17 cellular contexts compared by ENCODE assay signal in the genomic region with DNA sequence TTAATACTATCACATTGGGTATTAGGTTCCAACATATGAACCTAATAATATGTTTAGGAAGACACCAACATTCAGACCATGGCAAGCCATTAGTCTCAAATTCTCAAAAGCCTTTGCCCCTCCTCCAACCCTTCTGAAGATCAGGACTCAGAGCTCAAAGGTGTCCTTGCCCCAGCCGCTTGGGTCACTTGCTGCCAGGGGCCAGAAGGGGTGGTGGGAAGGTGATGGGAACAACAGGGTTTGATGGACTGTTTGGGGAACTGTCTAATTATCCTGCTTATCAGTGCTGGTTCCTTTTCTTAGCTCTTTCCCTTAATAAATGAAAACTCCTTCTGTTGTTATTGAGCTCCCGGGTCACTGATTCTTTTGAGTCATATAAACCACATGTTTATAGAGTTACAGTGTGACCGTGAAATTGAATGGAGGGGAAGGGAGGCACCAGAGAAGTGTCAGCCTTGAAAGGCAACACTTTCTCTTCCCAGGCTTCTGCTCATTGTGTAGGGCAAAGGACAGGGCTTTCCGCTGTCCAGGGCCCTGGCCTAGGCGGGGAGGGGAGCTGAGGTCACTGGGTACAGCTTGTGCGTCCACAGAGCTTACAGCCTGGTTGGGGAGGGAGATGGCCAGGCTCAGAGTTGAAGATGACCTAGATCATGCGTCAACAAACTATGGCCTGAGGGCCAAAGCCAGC.
DNase-seq lines count a peak whose midpoint lies in the region; ATAC-seq, FAIRE-seq and TF ChIP-seq lines count a peak whose summit lies in the region.
"Had no signal": no experiment of that assay in that cellular context is flagged by ENCODE, and none has a peak within 500 bp of the region (broad histone marks: within the 10 kb centered on the region; RNA-seq: fewer than 3 reads in every experiment).

No MANE protein-coding gene starts in this region.

- no peaks in the 10 kb centered on the region for H4K20me1 ChIP-seq in astrocyte (ENCODE audit: insufficient read depth, low read length)
- H4K20me1 ChIP-seq: BLaER1 treated with 17β-estradiol and CSF1 and Interleukin-3, amounts not matched to agents 10 nM and 100 nM had no signal

- TF ChIP-seq CTCF in astrocyte (IDR thresholded peaks at IDR 0.05; ENCODE audit: insufficient read depth, low read depth, low read length), result no peak
- TF ChIP-seq CTCF in parathyroid adenoma (IDR thresholded peaks at IDR 0.05), result no peak

- H3K27ac Mint-ChIP-seq in astrocyte (ENCODE audit: unreplicated experiment) (no peak overlapping the region), T-helper 17 cell (no peak overlapping the region)
- H3K27ac Mint-ChIP-seq: activated T-helper 2 cell treated with anti-CD3 and anti-CD28 coated beads, Interferon-gamma antibody, Interleukin-2, Interleukin-4, amounts not matched to agents 10 μg/mL and 5 μg/mL and 100 μg/mL, durations not matched to agents 14 hours and 24 hours and 36 hours had no signal

- H3K27me3 Mint-ChIP-seq in astrocyte (ENCODE audit: low read depth, unreplicated experiment) (peaks cover 18% of the 10 kb centered on the region), T-helper 17 cell (peaks cover 58% of the 10 kb centered on the region)

- no peak overlapping the region for H3K4me3 Mint-ChIP-seq in astrocyte (ENCODE audit: unreplicated experiment)
- no peak overlapping the region for H3K4me3 Mint-ChIP-seq in T-helper 17 cell

- FAIRE-seq in astrocyte (lab: Jason Lieb, UNC), result no peak
- FAIRE-seq: bronchial epithelial cell, GM18507 had no signal

- ATAC-seq in left cardiac atrium (peak; percentile 29 to 54), T-helper 17 cell (no peak)
- ATAC-seq: HCT116 had no signal

- H3K9me3 ChIP-seq in astrocyte (ENCODE audit: insufficient read depth, low read depth, low read length) (no peaks in the 10 kb centered on the region), parathyroid adenoma (ENCODE audit: control insufficient read depth, low read length) (no peaks in the 10 kb centered on the region), T-helper 17 cell (ENCODE audit: control insufficient read depth, low read length, poor library complexity, severe bottlenecking) (no peaks in the 10 kb centered on the region)
- H3K9me3 ChIP-seq: stomach had no signal

- H3K4me1 Mint-ChIP-seq in astrocyte (ENCODE audit: low read depth, unreplicated experiment), result no peaks in the 10 kb centered on the region
- no peaks in the 10 kb centered on the region for H3K4me1 Mint-ChIP-seq in T-helper 17 cell

- DNase-seq in GM03348 (ENCODE audit: low spot score), result peak; percentile 31
- DNase-seq in astrocyte (ENCODE audit: low read depth), result peak; percentile 72
- no peak for DNase-seq in left cardiac atrium
- no peak for DNase-seq in T-helper 17 cell
- DNase-seq in midbrain (lab: John Stamatoyannopoulos, UW), result no peak
- DNase-seq in NCI-H510A (lab: John Stamatoyannopoulos, UW), result no peak
- no peak for DNase-seq in NOMO-1 treated with dmso at 0.1 percent for 144 hours (lab: John Stamatoyannopoulos, UW; ENCODE audit: unreplicated experiment)
- DNase-seq: activated CD4-positive, alpha-beta T cell treated with anti-CD3 and anti-CD28 coated beads, Interleukin-2, amount 50 U/mL, for 4 hours; GF-D8; MV-4-11; stomach had no signal

- H3K9me3 Mint-ChIP-seq in astrocyte (ENCODE audit: unreplicated experiment), result no peaks in the 10 kb centered on the region
- H3K9me3 Mint-ChIP-seq: activated T-helper 2 cell treated with anti-CD3 and anti-CD28 coated beads, Interferon-gamma antibody, Interleukin-2, Interleukin-4, amounts not matched to agents 10 μg/mL and 5 μg/mL and 100 μg/mL, durations not matched to agents 14 hours and 24 hours and 36 hours had no signal

- H3K36me3 ChIP-seq in astrocyte (ENCODE audit: insufficient read depth, low read length), result no peaks in the 10 kb centered on the region
- H3K36me3 ChIP-seq in parathyroid adenoma (ENCODE audit: control insufficient read depth, insufficient read depth, low read length), result no peaks in the 10 kb centered on the region
- H3K36me3 ChIP-seq: BLaER1 treated with 17β-estradiol and CSF1 and Interleukin-3, amounts not matched to agents 10 nM and 100 nM; stomach had no signal

- peaks cover 4% of the 10 kb centered on the region for H3K4me1 ChIP-seq in astrocyte (ENCODE audit: insufficient read depth, low read length)
- no peaks in the 10 kb centered on the region for H3K4me1 ChIP-seq in parathyroid adenoma
- H3K4me1 ChIP-seq: BLaER1 treated with 17β-estradiol and CSF1 and Interleukin-3, amounts not matched to agents 10 nM and 100 nM had no signal

- no peak overlapping the region for H3K27ac ChIP-seq in astrocyte (ENCODE audit: low read depth, low read length)
- H3K27ac ChIP-seq in parathyroid adenoma, result peak overlapping the region; percentile 19
- H3K27ac ChIP-seq: BLaER1 treated with 17β-estradiol and CSF1 and Interleukin-3, amounts not matched to agents 10 nM and 100 nM had no signal

- H3K9ac ChIP-seq in astrocyte (ENCODE audit: low read length) (no peak overlapping the region), parathyroid adenoma (no peak overlapping the region)
- H3K9ac ChIP-seq: BLaER1 treated with 17β-estradiol and CSF1 and Interleukin-3, amounts not matched to agents 10 nM and 100 nM had no signal

- H2AFZ ChIP-seq in astrocyte (ENCODE audit: low read depth, low read length) (no peak overlapping the region), parathyroid adenoma (no peak overlapping the region)

- intact Hi-C loops in left cardiac atrium (cut with DNase I), result no loop called here

- H3K79me2 ChIP-seq in astrocyte (ENCODE audit: insufficient read depth, low read length) (no peaks in the 10 kb centered on the region), parathyroid adenoma (no peaks in the 10 kb centered on the region)

- H3K4me2 ChIP-seq in astrocyte (ENCODE audit: low read length) (peak overlapping the region; percentile 19), parathyroid adenoma (ENCODE audit: low read length) (no peak overlapping the region)
- H3K4me2 ChIP-seq: BLaER1 treated with 17β-estradiol and CSF1 and Interleukin-3, amounts not matched to agents 10 nM and 100 nM had no signal

- H3K36me3 Mint-ChIP-seq in astrocyte (ENCODE audit: low read depth, unreplicated experiment) (no peaks in the 10 kb centered on the region), T-helper 17 cell (ENCODE audit: low read depth) (no peaks in the 10 kb centered on the region)

- H3K4me3 ChIP-seq in astrocyte (ENCODE audit: insufficient read depth, low read depth, low read length), result no peak overlapping the region
- H3K4me3 ChIP-seq in parathyroid adenoma (ENCODE audit: low read depth, low read length), result no peak overlapping the region
- H3K4me3 ChIP-seq: BLaER1 treated with 17β-estradiol and CSF1 and Interleukin-3, amounts not matched to agents 10 nM and 100 nM; stomach had no signal

- H3K27me3 ChIP-seq in astrocyte (ENCODE audit: insufficient read depth, low read length) (peaks cover 26% of the 10 kb centered on the region), parathyroid adenoma (ENCODE audit: control insufficient read depth, insufficient read depth, low read length) (no peaks in the 10 kb centered on the region)
- H3K27me3 ChIP-seq: BLaER1 treated with 17β-estradiol and CSF1 and Interleukin-3, amounts not matched to agents 10 nM and 100 nM had no signal

Comparison
In these comparisons a context has a peak if more than half of its experiments do, and no peak if none do; other contexts are left out.
1. DNase-seq: peak in GM03348 (single experiment) and astrocyte (single experiment); none in left cardiac atrium (single experiment), T-helper 17 cell (0 of 3), midbrain (single experiment), NCI-H510A (single experiment) and NOMO-1 treated with dmso at 0.1 percent for 144 hours (single experiment).